8 cellular contexts compared by ENCODE assay signal in the genomic region with DNA sequence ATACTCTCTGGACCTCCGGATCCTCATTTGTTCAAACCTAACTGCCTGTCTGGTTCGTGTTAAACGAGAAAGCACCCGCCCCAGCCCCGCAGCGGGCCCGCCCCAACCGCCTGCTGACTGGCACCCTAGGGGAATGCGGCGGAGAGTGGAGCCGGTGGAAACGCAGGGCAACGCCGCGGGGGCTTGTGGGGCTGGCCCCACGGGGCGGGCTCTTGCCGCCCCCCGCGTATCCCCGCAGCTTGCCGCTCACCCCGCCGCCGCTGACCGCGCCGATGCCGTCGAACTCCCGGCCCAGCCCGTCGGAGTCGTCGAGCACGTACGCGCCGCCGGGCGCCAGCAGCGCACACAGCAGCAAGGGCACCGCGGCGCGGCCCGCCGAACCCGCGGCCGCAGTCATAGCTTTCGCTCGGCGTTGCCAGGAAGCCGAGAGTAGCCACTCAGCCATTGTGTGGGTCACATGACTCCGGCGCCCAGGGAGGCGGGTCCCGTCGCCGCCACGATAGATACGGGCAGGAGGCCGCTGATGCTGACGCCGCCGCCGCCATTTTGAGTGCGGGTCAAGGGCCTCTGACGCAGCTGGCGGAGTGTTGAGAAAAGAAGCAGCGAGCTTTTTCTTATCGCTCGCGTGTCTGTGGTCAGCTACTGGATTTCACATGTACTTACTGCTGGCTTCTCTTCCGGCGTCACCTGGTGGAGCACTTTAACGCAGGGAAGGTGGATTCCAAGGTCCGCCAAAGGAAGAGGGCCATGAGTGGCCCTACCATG. TPM values are rescaled to one million over a fixed set of nuclear protein-coding genes. Genes with fewer than 3 reads are reported as not detected.
DNase-seq lines count a peak whose midpoint lies in the region; ATAC-seq and TF ChIP-seq lines count a peak whose summit lies in the region.

A gene (minus strand): TSS at position 463 of the 765 bp plus-strand sequence. CDS start 18 bp downstream, at position 445.

- ATAC-seq in HG02588 (IDR thresholded peaks at IDR 0.05; ENCODE audit: unreplicated experiment) (peak; percentile 83), right cardiac atrium (peak; percentile 97)

- TF ChIP-seq POLR2A in uterus (IDR thresholded peaks at IDR 0.05), result peak; percentile 52 to 62

- H3K27me3 ChIP-seq in GM06990 (replicated peaks; ENCODE audit: control insufficient read depth, insufficient read depth, low read length) (no peaks in the 10 kb centered on the region), right cardiac atrium (ENCODE audit: control insufficient read depth, insufficient read depth) (no peaks in the 10 kb centered on the region), rectal smooth muscle tissue (ENCODE audit: control insufficient read depth, insufficient read depth, low read length) (no peaks in the 10 kb centered on the region), uterus (no peaks in the 10 kb centered on the region)

- H3K9ac ChIP-seq in rectal smooth muscle tissue (ENCODE audit: low read length), result peak within 1 kb of the TSS; percentile 71

- DNase-seq in GM06990 (ENCODE audit: extremely low read depth, insufficient read length) (peak; percentile 95), NCI-H1436 (lab: John Stamatoyannopoulos, UW) (peak; percentile 88), T-helper 9 cell (peak; percentile 93), astrocyte of the cerebellum (ENCODE audit: low read depth) (peak; percentile 76), right cardiac atrium (peak; percentile 97 to 99 (median 99)), uterus (peak; percentile 93 to 94)

- TF ChIP-seq CTCF in GM06990 (IDR thresholded peaks at IDR 0.05; ENCODE audit: insufficient read depth, low read length, poor library complexity, severe bottlenecking) (peak; percentile 10), astrocyte of the cerebellum (IDR thresholded peaks at IDR 0.05; ENCODE audit: low read depth, low read length, missing control alignments) (no peak), uterus (IDR thresholded peaks at IDR 0.05) (peak in 1 of 4 experiments; percentile 3)

- intact Hi-C loops in right cardiac atrium (cut with DNase I) (no loop called here), uterus (cut with DNase I; ENCODE audit: low total_unique reads) (no loop called here)

- H3K9me3 ChIP-seq in right cardiac atrium (ENCODE audit: control insufficient read depth, low read length) (no peaks in the 10 kb centered on the region), uterus (no peaks in the 10 kb centered on the region)

- H3K27ac ChIP-seq in right cardiac atrium (ENCODE audit: low read length) (peak within 1 kb of the TSS; percentile 96), rectal smooth muscle tissue (ENCODE audit: low read depth, low read length) (peak within 1 kb of the TSS; percentile 89), uterus (peak within 1 kb of the TSS; percentile 94 to 95)

- H3K36me3 ChIP-seq in GM06990 (ENCODE audit: control insufficient read depth, insufficient read depth, low read length), result no peaks in the 10 kb centered on the region
- H3K36me3 ChIP-seq in rectal smooth muscle tissue (ENCODE audit: control insufficient read depth, insufficient read depth, low read length), result no peaks in the 10 kb centered on the region
- no peaks in the 10 kb centered on the region for H3K36me3 ChIP-seq in uterus

- in situ Hi-C loops in astrocyte of the cerebellum (cut with HindIII; ENCODE audit: low sequenced_read_pairs), result no loop called here

- H3K4me1 ChIP-seq in right cardiac atrium (ENCODE audit: control insufficient read depth, insufficient read depth, low read length) (no peaks in the 10 kb centered on the region), rectal smooth muscle tissue (ENCODE audit: control insufficient read depth, insufficient read depth, low read length) (peaks cover 5% of the 10 kb centered on the region), uterus (peaks cover 0 to 4% of the 10 kb centered on the region in 2 donors)

- H3K4me3 ChIP-seq in GM06990 (replicated peaks; ENCODE audit: low read depth, low read length), result peak within 1 kb of the TSS; percentile 73
- peak within 1 kb of the TSS; percentile 59 for H3K4me3 ChIP-seq in astrocyte of the cerebellum (ENCODE audit: low read depth, low read length)
- H3K4me3 ChIP-seq in right cardiac atrium (ENCODE audit: low read length), result peak within 1 kb of the TSS; percentile 63
- peak within 1 kb of the TSS; percentile 68 for H3K4me3 ChIP-seq in rectal smooth muscle tissue (ENCODE audit: low read length)
- H3K4me3 ChIP-seq in uterus, result peak within 1 kb of the TSS; percentile 45 to 74

- 1% methylated on average over 79 of the region's 79 CpGs for WGBS in right cardiac atrium

RNA-seq across cellular contexts. Expression of the gene that starts here (rescaled TPM):
- total RNA-seq in right cardiac atrium (10 to 100 TPM; 19.5 to 20.8 (median 20.4) TPM), uterus (10 to 100 TPM; 11.8 to 40.2 (median 20.2) TPM)
- 9.9 TPM for polyA plus RNA-seq in right cardiac atrium

Comparison
In these comparisons a context has a peak if more than half of its experiments do, and no peak if none do; other contexts are left out.
1. Peak in every context shown above with its lines: DNase-seq, ATAC-seq, H3K4me3 ChIP-seq and H3K27ac ChIP-seq.